In the genomic region with DNA sequence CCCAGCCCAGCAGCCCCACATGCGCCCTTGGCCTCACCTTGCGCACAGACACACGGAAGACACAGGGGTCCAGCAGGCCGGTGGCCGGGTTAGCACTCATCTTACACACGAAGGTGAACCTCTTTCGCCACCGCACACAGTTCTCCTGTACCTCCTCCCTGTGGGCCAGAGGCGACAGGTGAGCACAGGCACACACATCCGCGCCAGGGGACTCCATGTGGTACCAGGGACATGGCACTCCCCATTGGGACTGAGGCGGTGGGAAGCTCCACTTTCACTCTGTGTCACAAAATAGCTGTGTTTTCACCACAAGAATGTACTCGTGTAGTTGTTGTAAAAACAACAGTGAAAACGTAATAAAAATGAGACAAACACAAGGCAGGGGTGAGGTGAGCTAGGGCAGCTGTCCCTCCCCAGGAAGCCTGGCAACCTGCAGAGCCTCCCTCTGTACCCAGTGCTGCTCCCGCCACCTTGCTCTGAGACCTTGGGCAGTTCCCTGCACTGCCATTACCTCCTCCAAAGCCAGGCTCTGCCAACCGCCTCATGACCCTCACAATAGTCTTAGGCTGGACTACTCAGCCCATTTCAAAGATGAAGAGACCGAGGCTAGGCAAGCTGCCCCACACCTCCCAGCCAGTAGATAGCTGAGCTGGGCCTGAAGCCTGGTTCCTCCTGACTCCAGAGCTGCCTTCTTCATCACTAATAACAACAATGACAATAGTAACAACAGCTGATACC, we compare ENCODE assay signal across 10 cellular contexts. TPM values are rescaled to one million over a fixed set of nuclear protein-coding genes. Genes with fewer than 3 reads are reported as not detected.
A peak's percentile ranks its signal among the peaks of the same experiment; 100 is the strongest.
DNase-seq lines count a peak whose midpoint lies in the region; ATAC-seq, FAIRE-seq and TF ChIP-seq lines count a peak whose summit lies in the region.
"Had no signal": no experiment of that assay in that cellular context is flagged by ENCODE, and none has a peak within 500 bp of the region (broad histone marks: within the 10 kb centered on the region; RNA-seq: fewer than 3 reads in every experiment).

No MANE protein-coding gene starts in this region.

- peaks cover 39 to 56% (median 44%) of the 10 kb centered on the region in 3 donors for H3K4me1 ChIP-seq in pancreas

- H3K9me3 ChIP-seq in pancreas = no peaks in the 10 kb centered on the region

- TF ChIP-seq CTCF in pancreas (IDR thresholded peaks at IDR 0.05) = no peak

- DNase-seq in NCI-H69 (lab: John Stamatoyannopoulos, UW) = peak; percentile 69
- DNase-seq in pancreas = peak in 2 of 6 donors; percentile 46 to 64
- no peak for DNase-seq in CD1c-positive myeloid dendritic cell (ENCODE audit: extremely low spot score)
- no peak for DNase-seq in immature natural killer cell
- DNase-seq: GDM1, MM.1S had no signal

- H3K27me3 Mint-ChIP-seq in activated naive CD8-positive, alpha-beta T cell = no peaks in the 10 kb centered on the region
- no peaks in the 10 kb centered on the region for H3K27me3 Mint-ChIP-seq in immature natural killer cell (ENCODE audit: low read depth in 3 of 3)

- H3K27ac ChIP-seq in pancreas = peak overlapping the region in 3 of 4 donors; percentile 73 to 85 (median 76)
- H3K27ac ChIP-seq: parathyroid adenoma had no signal

- peaks cover 4% of the 10 kb centered on the region for H3K36me3 Mint-ChIP-seq in activated naive CD8-positive, alpha-beta T cell
- H3K36me3 Mint-ChIP-seq in immature natural killer cell = no peaks in the 10 kb centered on the region

- no peaks in the 10 kb centered on the region for H3K9me3 Mint-ChIP-seq in activated naive CD8-positive, alpha-beta T cell (ENCODE audit: low read depth)
- H3K9me3 Mint-ChIP-seq in immature natural killer cell = no peaks in the 10 kb centered on the region
- H3K9me3 Mint-ChIP-seq: dendritic cell treated with granulocyte-macrophage colony-stimulating factor and Interleukin-4, amounts not matched to agents 40 ng/mL and 50 ng/mL, for 4 days had no signal

- 82 to 83% methylated on average over 17 of the region's 17 CpGs for WGBS in pancreas, 2 donors

- ATAC-seq in pancreas (no peak), GM18520 (IDR thresholded peaks at IDR 0.05; ENCODE audit: unreplicated experiment) (no peak)

- peak overlapping the region; percentile 98 for H3K27ac Mint-ChIP-seq in activated naive CD8-positive, alpha-beta T cell
- no peak overlapping the region for H3K27ac Mint-ChIP-seq in immature natural killer cell
- H3K27ac Mint-ChIP-seq: dendritic cell treated with granulocyte-macrophage colony-stimulating factor and Interleukin-4, amounts not matched to agents 40 ng/mL and 50 ng/mL, for 4 days had no signal

- no peaks in the 10 kb centered on the region for H3K36me3 ChIP-seq in pancreas

- no peak for FAIRE-seq in pancreas (lab: Jason Lieb, UNC)

- H3K27me3 ChIP-seq in pancreas = no peaks in the 10 kb centered on the region

- no peak overlapping the region for H3K4me3 ChIP-seq in pancreas

- H3K4me1 Mint-ChIP-seq in activated naive CD8-positive, alpha-beta T cell (ENCODE audit: low read depth) = peaks cover 89% of the 10 kb centered on the region
- H3K4me1 Mint-ChIP-seq in immature natural killer cell = peaks cover 4 to 9% of the 10 kb centered on the region in 2 donors

- intact Hi-C loops in pancreas (cut with DNase I) = no loop called here

- peak overlapping the region; percentile 74 for H3K4me3 Mint-ChIP-seq in activated naive CD8-positive, alpha-beta T cell
- no peak overlapping the region for H3K4me3 Mint-ChIP-seq in immature natural killer cell
- H3K4me3 Mint-ChIP-seq: dendritic cell treated with granulocyte-macrophage colony-stimulating factor and Interleukin-4, amounts not matched to agents 40 ng/mL and 50 ng/mL, for 4 days had no signal

RNA-seq across cellular contexts. Expression of gene DPM2, which starts 16.3 kb away (rescaled TPM):
- total RNA-seq in pancreas = 10 to 100 TPM; 19.6 to 34.9 (median 25.5) TPM
- polyA plus RNA-seq in pancreas (10 to 100 TPM; 39.0 to 56.8 TPM), immature natural killer cell (10 to 100 TPM; 48.0 to 79.7 (median 59.8) TPM)

RNA-seq across cellular contexts. Expression of gene PIP5KL1, which starts 23.4 kb away (rescaled TPM):
- 1 to 10 TPM; 1.0 to 2.2 (median 1.2) TPM for total RNA-seq in pancreas
- polyA plus RNA-seq in pancreas (1 to 10 TPM in 1 of 2 donors, under 1 TPM in 1; 0.80 to 2.5 TPM), immature natural killer cell (under 1 TPM in 2 of 3 donors, not detected in 1; 0.14 to 0.18 TPM)

RNA-seq across cellular contexts. Expression of gene EEIG1, which starts 26.9 kb away (rescaled TPM):
- 10 to 100 TPM; 47.7 to 85.4 (median 69.1) TPM for total RNA-seq in pancreas
- polyA plus RNA-seq in pancreas (10 to 100 TPM; 25.4 to 56.5 TPM), immature natural killer cell (10 to 100 TPM in 2 of 3 donors, 1 to 10 TPM in 1; 7.6 to 19.6 (median 14.7) TPM)

RNA-seq across cellular contexts. Expression of gene ST6GALNAC4, which starts 37.1 kb away (rescaled TPM):
- 10 to 100 TPM; 25.9 to 66.6 (median 41.3) TPM for total RNA-seq in pancreas
- polyA plus RNA-seq in pancreas = 10 to 100 TPM; 22.2 to 27.7 TPM
- 10 to 100 TPM in 1 of 3 donors, 1 to 10 TPM in 2; 8.7 to 20.1 (median 9.1) TPM for polyA plus RNA-seq in immature natural killer cell

RNA-seq across cellular contexts. Expression of gene ST6GALNAC6, which starts 54.5 kb away (rescaled TPM):
- 10 to 100 TPM; 20.7 to 31.1 (median 26.0) TPM for total RNA-seq in pancreas
- polyA plus RNA-seq in pancreas = 10 to 100 TPM; 30.6 to 35.7 TPM
- 10 to 100 TPM; 84.0 to 97.8 (median 94.1) TPM for polyA plus RNA-seq in immature natural killer cell
